In genomic region chr11:61829806-61830205, GRCh38 we compare ENCODE assay signal across 9 cellular contexts.
DNase-seq lines count a peak whose midpoint lies in the region; ATAC-seq and TF ChIP-seq lines count a peak whose summit lies in the region.
"Had no signal": no experiment of that assay in that cellular context is flagged by ENCODE, and none has a peak within 500 bp of the region (broad histone marks: within the 10 kb centered on the region; RNA-seq: fewer than 3 reads in every experiment).

No MANE protein-coding gene starts in this region.

- in situ Hi-C loops in KBM-7 (cut with MboI; ENCODE audit: low pct_unique_long_range_greater_than_20kb, low sequenced_read_pairs): no loop called here

- peak overlapping the region in 1 of 2 donors; percentile 63 for H3K9ac ChIP-seq in stomach smooth muscle (ENCODE audit: low read length in 2 of 2)

- peak overlapping the region; percentile 91 for H3K4me3 Mint-ChIP-seq in T-helper 2 cell treated with Interferon-gamma antibody and Interleukin-4, amounts not matched to agents 5 μg/mL and 100 μg/mL, for 36 hours
- H3K4me3 Mint-ChIP-seq in activated naive CD8-positive, alpha-beta T cell: peak overlapping the region; percentile 54

- H3K27ac ChIP-seq in stomach smooth muscle (ENCODE audit: low read length): peak overlapping the region; percentile 24

- ATAC-seq in GM19351 (IDR thresholded peaks at IDR 0.05; ENCODE audit: unreplicated experiment): no peak

- no peaks in the 10 kb centered on the region for H3K27me3 Mint-ChIP-seq in T-helper 2 cell treated with Interferon-gamma antibody and Interleukin-4, amounts not matched to agents 5 μg/mL and 100 μg/mL, for 36 hours (ENCODE audit: low read depth)
- peaks cover 23% of the 10 kb centered on the region for H3K27me3 Mint-ChIP-seq in activated naive CD8-positive, alpha-beta T cell

- peaks cover 62% of the 10 kb centered on the region for H3K4me1 Mint-ChIP-seq in T-helper 2 cell treated with Interferon-gamma antibody and Interleukin-4, amounts not matched to agents 5 μg/mL and 100 μg/mL, for 36 hours (ENCODE audit: low read depth)
- peaks cover 24% of the 10 kb centered on the region for H3K4me1 Mint-ChIP-seq in activated naive CD8-positive, alpha-beta T cell (ENCODE audit: low read depth)

- no peak for DNase-seq in T-helper 2 cell treated with Interferon-gamma antibody and Interleukin-4, amounts not matched to agents 5 μg/mL and 100 μg/mL, for 36 hours (ENCODE audit: low spot score)
- DNase-seq in T-helper 2 cell (no peak), HEK293T (ENCODE audit: extremely low spot score) (no peak), KBM-7 (no peak)
- DNase-seq: effector memory CD4-positive, alpha-beta T cell had no signal

- no peaks in the 10 kb centered on the region for H3K36me3 ChIP-seq in stomach smooth muscle (ENCODE audit: control insufficient read depth in 2 of 2, insufficient read depth in 2 of 2, low read length in 2 of 2)

- H3K27me3 ChIP-seq in stomach smooth muscle (ENCODE audit: control insufficient read depth in 1 of 2, insufficient read depth in 2 of 2, low read length in 2 of 2): peaks cover 16 to 17% of the 10 kb centered on the region in 2 donors

- no peaks in the 10 kb centered on the region for H3K9me3 Mint-ChIP-seq in T-helper 2 cell treated with Interferon-gamma antibody and Interleukin-4, amounts not matched to agents 5 μg/mL and 100 μg/mL, for 36 hours
- H3K9me3 Mint-ChIP-seq in activated naive CD8-positive, alpha-beta T cell (ENCODE audit: low read depth): no peaks in the 10 kb centered on the region

- H3K9me3 ChIP-seq in iPS-18c (ENCODE audit: control insufficient read depth, insufficient read depth, low read length): no peaks in the 10 kb centered on the region
- H3K9me3 ChIP-seq in stomach smooth muscle (ENCODE audit: control insufficient read depth in 2 of 2, low read length in 2 of 2): no peaks in the 10 kb centered on the region

- POLR2A ChIA-PET in HEK293T (lab: Yijun Ruan, JAX): no interaction called here

- H3K27ac Mint-ChIP-seq in T-helper 2 cell treated with Interferon-gamma antibody and Interleukin-4, amounts not matched to agents 5 μg/mL and 100 μg/mL, for 36 hours: peak overlapping the region; percentile 96
- no peak overlapping the region for H3K27ac Mint-ChIP-seq in activated naive CD8-positive, alpha-beta T cell

- CTCF ChIA-PET in HEK293T (lab: Yijun Ruan, JAX): no interaction called here

- H3K36me3 Mint-ChIP-seq in T-helper 2 cell treated with Interferon-gamma antibody and Interleukin-4, amounts not matched to agents 5 μg/mL and 100 μg/mL, for 36 hours (ENCODE audit: low read depth): peaks cover 36% of the 10 kb centered on the region
- peaks cover 2% of the 10 kb centered on the region for H3K36me3 Mint-ChIP-seq in activated naive CD8-positive, alpha-beta T cell

- peaks cover 35% of the 10 kb centered on the region for H3K4me1 ChIP-seq in stomach smooth muscle (ENCODE audit: control insufficient read depth, insufficient read depth, low read length)

- peak overlapping the region; percentile 93 for H3K4me3 ChIP-seq in iPS-18c (ENCODE audit: insufficient read depth, low read depth, low read length)
- H3K4me3 ChIP-seq in stomach smooth muscle (ENCODE audit: low read length in 2 of 2): peak overlapping the region in 1 of 2 donors; percentile 78

TF ChIP-seq in HEK293T, 16 proteins besides CTCF, POLR2A, EP300 and RAD21:
- TF ChIP-seq LEF1 (IDR thresholded peaks at IDR 0.05; ENCODE audit: borderline replicate concordance) (no peak), SUZ12 (IDR thresholded peaks at IDR 0.05) (no peak), ZNF384 (IDR thresholded peaks at IDR 0.05) (no peak), SP1 (IDR thresholded peaks at IDR 0.05) (no peak), L3MBTL2 (conservative IDR thresholded peaks at IDR 0.05) (no peak), FOXM1 (IDR thresholded peaks at IDR 0.05; ENCODE audit: borderline replicate concordance) (no peak), ELF4 (IDR thresholded peaks at IDR 0.05) (no peak), ARNT (IDR thresholded peaks at IDR 0.05) (no peak), FOXK2 (IDR thresholded peaks at IDR 0.05) (no peak), FOXA1 (IDR thresholded peaks at IDR 0.05) (no peak), BHLHE40 (IDR thresholded peaks at IDR 0.05; ENCODE audit: borderline replicate concordance) (no peak), CTBP1 (IDR thresholded peaks at IDR 0.05; ENCODE audit: borderline replicate concordance) (no peak)
- TF ChIP-seq, protein P1, sequence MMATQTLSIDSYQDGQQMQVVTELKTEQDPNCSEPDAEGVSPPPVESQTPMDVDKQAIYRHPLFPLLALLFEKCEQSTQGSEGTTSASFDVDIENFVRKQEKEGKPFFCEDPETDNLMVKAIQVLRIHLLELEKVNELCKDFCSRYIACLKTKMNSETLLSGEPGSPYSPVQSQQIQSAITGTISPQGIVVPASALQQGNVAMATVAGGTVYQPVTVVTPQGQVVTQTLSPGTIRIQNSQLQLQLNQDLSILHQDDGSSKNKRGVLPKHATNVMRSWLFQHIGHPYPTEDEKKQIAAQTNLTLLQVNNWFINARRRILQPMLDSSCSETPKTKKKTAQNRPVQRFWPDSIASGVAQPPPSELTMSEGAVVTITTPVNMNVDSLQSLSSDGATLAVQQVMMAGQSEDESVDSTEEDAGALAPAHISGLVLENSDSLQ (IDR thresholded peaks at IDR 0.05): no peak
